Comparison of ENCODE assay signal across 8 cellular contexts in the genomic region with DNA sequence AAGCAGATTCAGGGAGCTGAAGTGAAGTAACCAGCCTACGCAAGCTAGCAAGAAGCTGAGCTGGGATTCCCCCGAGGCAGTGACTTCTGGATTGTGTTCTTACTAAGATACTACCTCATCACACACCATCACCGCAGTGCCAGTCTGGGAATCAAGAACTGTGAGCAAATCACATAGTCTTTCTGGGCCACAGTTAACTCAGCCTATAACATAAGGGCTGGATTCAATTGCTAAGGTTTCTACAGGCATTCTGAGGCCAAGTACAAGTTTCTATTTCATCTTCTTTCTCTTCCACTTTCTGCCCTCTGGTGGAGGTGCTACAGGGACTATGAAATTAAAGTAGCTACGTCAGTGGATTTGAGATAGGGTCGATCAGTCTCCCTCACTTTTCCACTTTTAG. TPM values are rescaled to one million over a fixed set of nuclear protein-coding genes. Genes with fewer than 3 reads are reported as not detected.
A peak's percentile ranks its signal among the peaks of the same experiment; 100 is the strongest.
DNase-seq lines count a peak whose midpoint lies in the region; TF ChIP-seq lines count a peak whose summit lies in the region.

No MANE protein-coding gene starts in this region.

- H3K4me3 ChIP-seq in GM23248 (no peak overlapping the region), Loucy (ENCODE audit: low read length, poor library complexity, severe bottlenecking) (no peak overlapping the region), cardiac fibroblast (replicated peaks in 1 of 2; ENCODE audit: low read depth in 2 of 2, low read length in 2 of 2) (no peak overlapping the region), osteoblast (ENCODE audit: insufficient read depth, low read length) (no peak overlapping the region)

- 0 out of 2 replicates have a peak, but pooled peaks cover 4% of the 10 kb centered on the region for H3K36me3 ChIP-seq in GM23248 (ENCODE audit: low read depth)
- peaks cover 20% of the 10 kb centered on the region for H3K36me3 ChIP-seq in Loucy (ENCODE audit: insufficient read depth, low read length)
- H3K36me3 ChIP-seq in osteoblast (ENCODE audit: insufficient read depth, low read length): peaks cover 8% of the 10 kb centered on the region

- H3K9me2 ChIP-seq in GM23248 (ENCODE audit: insufficient read depth) (no peaks in the 10 kb centered on the region), Loucy (replicated peaks; ENCODE audit: low read depth, low read length) (no peaks in the 10 kb centered on the region)

- no peak overlapping the region for H2AFZ ChIP-seq in GM23248
- no peak overlapping the region for H2AFZ ChIP-seq in Loucy (ENCODE audit: low read length)
- H2AFZ ChIP-seq in osteoblast (ENCODE audit: low read length): no peak overlapping the region

- in situ Hi-C loops in GM23248 (cut with MboI): loop anchor here (10.0 kb wide), 1 partner anchor 134 kb away; no protein-coding TSS in a partner anchor

- H3K79me2 ChIP-seq in GM23248 (ENCODE audit: insufficient read depth) (no peaks in the 10 kb centered on the region), Loucy (ENCODE audit: insufficient read depth, low read length) (no peaks in the 10 kb centered on the region), osteoblast (ENCODE audit: insufficient read depth, low read length) (no peaks in the 10 kb centered on the region)

- TF ChIP-seq CTCF in Loucy (conservative IDR thresholded peaks at IDR 0.05; ENCODE audit: low read length): peak; percentile 58
- TF ChIP-seq CTCF in cardiac fibroblast (IDR thresholded peaks at IDR 0.05; ENCODE audit: low read depth, low read length): peak; percentile 43
- peak; percentile 39 for TF ChIP-seq CTCF in osteoblast (IDR thresholded peaks at IDR 0.05; ENCODE audit: extremely low read depth, low read depth, low read length)

- H3K9me3 ChIP-seq in GM23248 (ENCODE audit: low read depth) (no peaks in the 10 kb centered on the region), Loucy (ENCODE audit: insufficient read depth, low read depth, low read length) (no peaks in the 10 kb centered on the region), osteoblast (ENCODE audit: low read depth, low read length) (no peaks in the 10 kb centered on the region)

- H3K27me3 ChIP-seq in GM23248 (replicated peaks; ENCODE audit: insufficient read depth) (no peaks in the 10 kb centered on the region), Loucy (ENCODE audit: insufficient read depth, low read length, poor library complexity, severe bottlenecking) (no peaks in the 10 kb centered on the region), osteoblast (ENCODE audit: insufficient read depth, low read length) (no peaks in the 10 kb centered on the region)

- H3K27ac ChIP-seq in GM23248: no peak overlapping the region
- H3K27ac ChIP-seq in osteoblast (ENCODE audit: low read depth, low read length): peak overlapping the region; percentile 31

- H4K20me1 ChIP-seq in GM23248 (ENCODE audit: insufficient read depth) (no peaks in the 10 kb centered on the region), Loucy (ENCODE audit: insufficient read depth, low read length, poor library complexity, severe bottlenecking) (no peaks in the 10 kb centered on the region), osteoblast (ENCODE audit: insufficient read depth, low read length) (no peaks in the 10 kb centered on the region)

- peak; percentile 12 to 20 for DNase-seq in activated CD4-positive, alpha-beta T cell treated with anti-CD3 and anti-CD28 coated beads for 4 hours
- no peak for DNase-seq in activated CD4-positive, alpha-beta T cell treated with anti-CD3 and anti-CD28 coated beads for 1 hour
- DNase-seq in GM23248: peak; percentile 46
- DNase-seq in cardiac fibroblast (ENCODE audit: low read depth in 2 of 2): peak; percentile 35 to 91
- DNase-seq in osteoblast (ENCODE audit: insufficient read length, low spot score, missing footprints): no peak
- DNase-seq in cortex of kidney (lab: John Stamatoyannopoulos, UW): no peak
- no peak for DNase-seq in NCI-H774 (lab: John Stamatoyannopoulos, UW)

- peaks cover 25% of the 10 kb centered on the region for H3F3A ChIP-seq in GM23248 (ENCODE audit: insufficient read depth)
- H3F3A ChIP-seq in Loucy (ENCODE audit: low read depth): peaks cover 8% of the 10 kb centered on the region; the same call in 1 of the 2 replicates

- H3K9ac ChIP-seq in GM23248 (no peak overlapping the region), Loucy (ENCODE audit: low read depth, low read length, poor library complexity, severe bottlenecking) (no peak overlapping the region)

- H3K4me2 ChIP-seq in GM23248 (ENCODE audit: unreplicated experiment) (no peak overlapping the region), Loucy (ENCODE audit: low read depth, low read length, poor library complexity, severe bottlenecking) (no peak overlapping the region), osteoblast (ENCODE audit: insufficient read depth, low read length) (peak overlapping the region; percentile 21)

- H3K4me1 ChIP-seq in GM23248 (ENCODE audit: insufficient read depth) (peaks cover 14% of the 10 kb centered on the region), Loucy (ENCODE audit: insufficient read depth, low read length, poor library complexity, severe bottlenecking) (peaks cover 15% of the 10 kb centered on the region), osteoblast (ENCODE audit: insufficient read depth, low read length) (peaks cover 25% of the 10 kb centered on the region)

- WGBS in GM23248 (ENCODE audit: low coverage in 1 of 2, low lambda C conversion rate in 2 of 2, missing lambda C conversion rate in 2 of 2), 2 experiments: 59 to 62% methylated on average over 5 of the region's 5 CpGs

RNA-seq across cellular contexts. Expression of a gene that starts 1.4 kb away (rescaled TPM):
- total RNA-seq in GM23248 (2014; rRNA removed; shearing (Covaris generic)): 0.63 and 0.86 TPM in 2 replicates
- 0.70 and 0.74 TPM in 2 replicates for polyA plus RNA-seq in GM23248 (2016; fragmentation: Nextera tagmentation; extraction: Ambion mirVana)
- 0.36 and 0.88 TPM in 2 replicates for total RNA-seq in osteoblast

Comparison
In these comparisons a context has a peak if more than half of its experiments do, and no peak if none do; other contexts are left out.
1. DNase-seq: peak in activated CD4-positive, alpha-beta T cell treated with anti-CD3 and anti-CD28 coated beads for 4 hours (2 of 2), GM23248 (single experiment) and cardiac fibroblast (2 of 2); none in activated CD4-positive, alpha-beta T cell treated with anti-CD3 and anti-CD28 coated beads for 1 hour (single experiment), osteoblast (single experiment), cortex of kidney (single experiment) and NCI-H774 (single experiment).
2. Peak in every context shown above with its lines, with median percentiles within 50 percentile points of each other: CTCF ChIP-seq.